21 cellular contexts compared by ENCODE assay signal in genomic region chrX:112011376-112011775, GRCh38.
"Had no signal": no experiment of that assay in that cellular context is flagged by ENCODE, and none has a peak within 500 bp of the region (broad histone marks: within the 10 kb centered on the region; RNA-seq: fewer than 3 reads in every experiment).

No MANE protein-coding gene starts in this region.

- H3K4me3 Mint-ChIP-seq: dendritic cell treated with granulocyte-macrophage colony-stimulating factor and Interleukin-4, amounts not matched to agents 40 ng/mL and 50 ng/mL, for 4 days; naive thymus-derived CD8-positive, alpha-beta T cell; nephron progenitor cell; stimulated activated effector memory CD8-positive, alpha-beta T cell treated with anti-CD3 and anti-CD28 coated beads, Interleukin-12 subunit alpha, Interleukin-12 subunit beta, amount 100 ng/mL, for 72 hours; type B pancreatic cell had no signal

- H3K4me3 ChIP-seq: esophagus squamous epithelium, ovary, psoas muscle, sigmoid colon, testis, tibial artery had no signal

- H3K27me3 Mint-ChIP-seq: dendritic cell treated with granulocyte-macrophage colony-stimulating factor and Interleukin-4, amounts not matched to agents 40 ng/mL and 50 ng/mL, for 4 days; naive thymus-derived CD8-positive, alpha-beta T cell had no signal

- H3K27ac Mint-ChIP-seq: dendritic cell treated with granulocyte-macrophage colony-stimulating factor and Interleukin-4, amounts not matched to agents 40 ng/mL and 50 ng/mL, for 4 days; naive thymus-derived CD8-positive, alpha-beta T cell; nephron progenitor cell; stimulated activated effector memory CD8-positive, alpha-beta T cell treated with anti-CD3 and anti-CD28 coated beads, Interleukin-12 subunit alpha, Interleukin-12 subunit beta, amount 100 ng/mL, for 72 hours; type B pancreatic cell had no signal

- H3K4me1 ChIP-seq: esophagus squamous epithelium, psoas muscle, sigmoid colon, testis, tibial artery had no signal

- H3K36me3 Mint-ChIP-seq: naive thymus-derived CD8-positive, alpha-beta T cell; stimulated activated effector memory CD8-positive, alpha-beta T cell treated with anti-CD3 and anti-CD28 coated beads, Interleukin-12 subunit alpha, Interleukin-12 subunit beta, amount 100 ng/mL, for 72 hours; type B pancreatic cell had no signal

- H3K4me1 Mint-ChIP-seq: naive thymus-derived CD8-positive, alpha-beta T cell; stimulated activated effector memory CD8-positive, alpha-beta T cell treated with anti-CD3 and anti-CD28 coated beads, Interleukin-12 subunit alpha, Interleukin-12 subunit beta, amount 100 ng/mL, for 72 hours had no signal

- H3K9me3 Mint-ChIP-seq: dendritic cell treated with granulocyte-macrophage colony-stimulating factor and Interleukin-4, amounts not matched to agents 40 ng/mL and 50 ng/mL, for 4 days; naive thymus-derived CD8-positive, alpha-beta T cell; nephron progenitor cell; stimulated activated effector memory CD8-positive, alpha-beta T cell treated with anti-CD3 and anti-CD28 coated beads, Interleukin-12 subunit alpha, Interleukin-12 subunit beta, amount 100 ng/mL, for 72 hours; type B pancreatic cell had no signal

- H3K36me3 ChIP-seq: esophagus squamous epithelium, ovary, sigmoid colon, tibial artery had no signal

- H3K9me3 ChIP-seq: esophagus squamous epithelium, ovary, psoas muscle, sigmoid colon, testis, tibial artery had no signal

- DNase-seq: effector memory CD4-positive, alpha-beta T cell; erythroblast; esophagus squamous epithelium; kidney; mammary epithelial cell; naive thymus-derived CD8-positive, alpha-beta T cell; nephron progenitor cell; occipital lobe; ovary; posterior cingulate gyrus; psoas muscle; right cardiac atrium; sigmoid colon; stimulated activated CD4-positive, alpha-beta T cell treated with anti-CD3 and anti-CD28 coated beads, Interleukin-2, amount 100 ng/mL, for 24 hours; stimulated activated CD4-positive, alpha-beta T cell treated with anti-CD3 and anti-CD28 coated beads, Interleukin-4, amount 100 ng/mL, for 24 hours; stimulated activated naive CD4-positive, alpha-beta T cell treated with Interleukin-2 at 50 U/mL for 16 hours; testis; tibial artery had no signal

- H3K27me3 ChIP-seq: esophagus squamous epithelium, ovary, sigmoid colon, testis, tibial artery had no signal

- H3K27ac ChIP-seq: esophagus squamous epithelium, ovary, psoas muscle, sigmoid colon, testis, tibial artery had no signal
